In the genomic region with DNA sequence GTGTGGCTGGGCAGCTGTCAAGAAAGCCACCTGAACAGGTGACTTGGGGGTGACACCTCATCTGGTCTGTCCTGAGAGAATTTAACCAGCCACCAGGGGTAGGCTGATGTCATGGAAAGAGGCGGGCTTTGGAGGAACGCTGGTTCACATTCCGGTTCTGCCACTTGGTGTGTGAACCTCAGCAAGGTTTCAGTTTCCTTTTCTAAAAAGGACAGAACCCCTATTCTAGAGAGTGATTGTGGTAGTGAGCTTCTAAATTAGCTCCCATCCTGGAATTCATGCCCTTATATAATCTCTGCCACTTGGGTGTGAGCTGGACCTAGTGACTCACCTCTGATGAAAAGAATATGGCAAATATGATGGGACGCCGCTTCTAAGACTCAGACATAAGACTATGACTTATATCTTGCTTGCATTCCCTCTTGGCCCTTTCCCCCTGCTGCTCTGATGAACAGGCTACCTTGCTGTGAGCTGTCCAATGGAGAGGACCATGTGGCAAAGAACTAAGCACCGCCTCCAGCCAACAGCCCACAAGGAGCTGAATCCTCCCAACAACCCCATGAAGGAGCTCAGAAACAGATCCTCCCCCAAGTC, we compare ENCODE assay signal across 9 cellular contexts.
DNase-seq lines count a peak whose midpoint lies in the region; ATAC-seq lines count a peak whose summit lies in the region.
"Had no signal": no experiment of that assay in that cellular context is flagged by ENCODE, and none has a peak within 500 bp of the region (broad histone marks: within the 10 kb centered on the region; RNA-seq: fewer than 3 reads in every experiment).

No MANE protein-coding gene starts in this region.

- peaks cover 8% of the 10 kb centered on the region for H3K36me3 Mint-ChIP-seq in activated T-helper 1 cell treated with anti-CD3 and anti-CD28 coated beads, Interleukin-12 subunit alpha, Interleukin-12 subunit beta, Interleukin-2, Interleukin-4 antibody, amounts not matched to agents 30 ng/mL and 10 ng/mL and 1 ng/mL, durations not matched to agents 14 hours and 24 hours and 36 hours (ENCODE audit: low read depth)

- peaks cover 18% of the 10 kb centered on the region for H3K4me1 Mint-ChIP-seq in activated T-helper 1 cell treated with anti-CD3 and anti-CD28 coated beads, Interleukin-12 subunit alpha, Interleukin-12 subunit beta, Interleukin-2, Interleukin-4 antibody, amounts not matched to agents 30 ng/mL and 10 ng/mL and 1 ng/mL, durations not matched to agents 14 hours and 24 hours and 36 hours (ENCODE audit: low read depth)

- peak overlapping the region; percentile 13 for H3K4me3 Mint-ChIP-seq in activated T-helper 1 cell treated with anti-CD3 and anti-CD28 coated beads, Interleukin-12 subunit alpha, Interleukin-12 subunit beta, Interleukin-2, Interleukin-4 antibody, amounts not matched to agents 30 ng/mL and 10 ng/mL and 1 ng/mL, durations not matched to agents 14 hours and 24 hours and 36 hours
- H3K4me3 Mint-ChIP-seq: dendritic cell treated with granulocyte-macrophage colony-stimulating factor and Interleukin-4, amounts not matched to agents 40 ng/mL and 50 ng/mL, for 4 days had no signal

- intact Hi-C loops in activated T-helper 1 cell treated with anti-CD3 and anti-CD28 coated beads, Interleukin-12 subunit alpha, Interleukin-12 subunit beta, Interleukin-2, Interleukin-4 antibody, amounts not matched to agents 30 ng/mL and 10 ng/mL and 1 ng/mL, durations not matched to agents 14 hours and 24 hours and 36 hours (cut with micrococcal nuclease) = loop anchor here (1.0 kb wide), 2 partner anchors 32 to 497 kb away; no protein-coding TSS in a partner anchor

- in situ Hi-C loops in G401 (cut with HindIII; ENCODE audit: low sequenced_read_pairs) = no loop called here

- H3K27me3 Mint-ChIP-seq in activated T-helper 1 cell treated with anti-CD3 and anti-CD28 coated beads, Interleukin-12 subunit alpha, Interleukin-12 subunit beta, Interleukin-2, Interleukin-4 antibody, amounts not matched to agents 30 ng/mL and 10 ng/mL and 1 ng/mL, durations not matched to agents 14 hours and 24 hours and 36 hours (ENCODE audit: insufficient read depth) = peaks cover 9% of the 10 kb centered on the region

- ATAC-seq in GM21447 (IDR thresholded peaks at IDR 0.05; ENCODE audit: unreplicated experiment) = peak; percentile 92

- H3K27ac Mint-ChIP-seq in activated T-helper 1 cell treated with anti-CD3 and anti-CD28 coated beads, Interleukin-12 subunit alpha, Interleukin-12 subunit beta, Interleukin-2, Interleukin-4 antibody, amounts not matched to agents 30 ng/mL and 10 ng/mL and 1 ng/mL, durations not matched to agents 14 hours and 24 hours and 36 hours = peak overlapping the region; percentile 54
- H3K27ac Mint-ChIP-seq: dendritic cell treated with granulocyte-macrophage colony-stimulating factor and Interleukin-4, amounts not matched to agents 40 ng/mL and 50 ng/mL, for 4 days had no signal

- DNase-seq in ELF-1 (ENCODE audit: low read depth, low spot score) (peak; percentile 57), HT1080 (ENCODE audit: low read depth) (peak; percentile 34), AG20443 (ENCODE audit: low spot score) (no peak), G401 (ENCODE audit: low spot score) (no peak), T-helper 9 cell (no peak)
- peak; percentile 71 for DNase-seq in activated T-helper 1 cell treated with anti-CD3 and anti-CD28 coated beads, Interleukin-12 subunit alpha, Interleukin-12 subunit beta, Interleukin-2, Interleukin-4 antibody, amounts not matched to agents 30 ng/mL and 10 ng/mL and 1 ng/mL, durations not matched to agents 14 hours and 24 hours and 36 hours (ENCODE audit: low spot score)
- DNase-seq in stimulated activated CD4-positive, alpha-beta T cell treated with anti-CD3 and anti-CD28 coated beads, Interleukin-1b, Interleukin-23, amount 100 ng/mL, for 24 hours (ENCODE audit: low read depth in 4 of 4, low spot score in 1 of 4) = peak; percentile 7 to 43 (median 22)

- H3K9me3 Mint-ChIP-seq in activated T-helper 1 cell treated with anti-CD3 and anti-CD28 coated beads, Interleukin-12 subunit alpha, Interleukin-12 subunit beta, Interleukin-2, Interleukin-4 antibody, amounts not matched to agents 30 ng/mL and 10 ng/mL and 1 ng/mL, durations not matched to agents 14 hours and 24 hours and 36 hours = peaks cover 4% of the 10 kb centered on the region
- H3K9me3 Mint-ChIP-seq: dendritic cell treated with granulocyte-macrophage colony-stimulating factor and Interleukin-4, amounts not matched to agents 40 ng/mL and 50 ng/mL, for 4 days had no signal

Comparison
In these comparisons a context has a peak if more than half of its experiments do, and no peak if none do; other contexts are left out.
1. DNase-seq: peak in ELF-1 (single experiment), HT1080 (single experiment), activated T-helper 1 cell treated with anti-CD3 and anti-CD28 coated beads, Interleukin-12 subunit alpha, Interleukin-12 subunit beta, Interleukin-2, Interleukin-4 antibody, amounts not matched to agents 30 ng/mL and 10 ng/mL and 1 ng/mL, durations not matched to agents 14 hours and 24 hours and 36 hours (single experiment) and stimulated activated CD4-positive, alpha-beta T cell treated with anti-CD3 and anti-CD28 coated beads, Interleukin-1b, Interleukin-23, amount 100 ng/mL, for 24 hours (4 of 4); none in AG20443 (single experiment), G401 (single experiment) and T-helper 9 cell (single experiment).